In genomic region chr5:173781826-173782670, GRCh38 we compare ENCODE assay signal across 8 cellular contexts.
A peak's percentile ranks its signal among the peaks of the same experiment; 100 is the strongest.
DNase-seq lines count a peak whose midpoint lies in the region; ATAC-seq and TF ChIP-seq lines count a peak whose summit lies in the region.

No MANE protein-coding gene starts in this region.

- no peak for TF ChIP-seq CTCF in DND-41 (IDR thresholded peaks at IDR 0.05; ENCODE audit: borderline replicate concordance, extremely low read depth, low read length, poor library complexity, severe bottlenecking)
- TF ChIP-seq CTCF in OCI-LY1 (IDR thresholded peaks at IDR 0.05; ENCODE audit: low read length) = no peak

- no peak overlapping the region for H3K4me3 ChIP-seq in DND-41 (ENCODE audit: low read depth in 1 of 2, low read length in 2 of 2)
- H3K4me3 ChIP-seq in OCI-LY1 (ENCODE audit: low read depth, low read length, poor library complexity, severe bottlenecking) = no peak overlapping the region

- no peaks in the 10 kb centered on the region for H3K36me3 ChIP-seq in DND-41 (ENCODE audit: insufficient read depth, low read length)
- H3K36me3 ChIP-seq in OCI-LY1 (ENCODE audit: insufficient read depth, low read length) = no peaks in the 10 kb centered on the region

- no peak overlapping the region; the same call in 1 of the 2 replicates for H3K4me2 ChIP-seq in DND-41 (ENCODE audit: insufficient read depth, low read length)
- peak overlapping the region; percentile 7 for H3K4me2 ChIP-seq in OCI-LY1 (ENCODE audit: low read length)

- H3K9me3 ChIP-seq in DND-41 (ENCODE audit: insufficient read depth, low read length, severe bottlenecking) (no peaks in the 10 kb centered on the region), OCI-LY1 (ENCODE audit: low read length) (no peaks in the 10 kb centered on the region)

- no peaks in the 10 kb centered on the region for H3K36me3 Mint-ChIP-seq in natural killer cell treated with Interleukin-12 subunit alpha and Interleukin-12 subunit beta and Interleukin-15 and Interleukin-18, amount 100 ng/mL, for 72 hours

- H3K79me2 ChIP-seq in DND-41 (ENCODE audit: insufficient read depth, low read length) = no peaks in the 10 kb centered on the region
- H3K79me2 ChIP-seq in OCI-LY1 (ENCODE audit: insufficient read depth, low read length) = no peaks in the 10 kb centered on the region

- DNase-seq in DND-41 (peak; percentile 67), NCI-H1417 treated with DMSO at 0.1 percent for 48 hours (lab: John Stamatoyannopoulos, UW) (no peak)
- peak; percentile 55 for DNase-seq in activated T-cell treated with anti-CD3 and anti-CD28 coated beads, Interleukin-2, amount 50 U/mL, for 1 hour
- no peak for DNase-seq in natural killer cell treated with Interleukin-12 subunit alpha and Interleukin-12 subunit beta and Interleukin-15 and Interleukin-18, amount 100 ng/mL, for 72 hours (ENCODE audit: low spot score)
- DNase-seq in stimulated activated naive CD4-positive, alpha-beta T cell (lab: John Stamatoyannopoulos, UW) = peak in 5 of 6 experiments; percentile 3 to 60 (median 42)

- peak overlapping the region; percentile 69 for H3K27ac ChIP-seq in DND-41 (ENCODE audit: low read length)
- H3K27ac ChIP-seq in OCI-LY1 (ENCODE audit: low read depth, low read length, poor library complexity, severe bottlenecking) = peak overlapping the region; percentile 72

- peak; percentile 80 for ATAC-seq in DND-41 (ENCODE audit: insufficient read depth, low read depth)
- ATAC-seq in esophagus mucosa = peak; percentile 90
- ATAC-seq in natural killer cell treated with Interleukin-12 subunit alpha and Interleukin-12 subunit beta and Interleukin-15 and Interleukin-18, amount 100 ng/mL, for 72 hours = peak; percentile 66 to 68
- no peak for ATAC-seq in GM21528 (IDR thresholded peaks at IDR 0.05; ENCODE audit: low FRiP score, unreplicated experiment)

- H3K9me2 ChIP-seq in OCI-LY1 (ENCODE audit: low read depth, low read length) = no peaks in the 10 kb centered on the region

- peaks cover 4 to 13% of the 10 kb centered on the region in 2 donors for H3K27me3 Mint-ChIP-seq in natural killer cell treated with Interleukin-12 subunit alpha and Interleukin-12 subunit beta and Interleukin-15 and Interleukin-18, amount 100 ng/mL, for 72 hours

- 0 out of 2 replicates have a peak, but pooled peaks cover 4% of the 10 kb centered on the region for H3F3A ChIP-seq in OCI-LY1 (ENCODE audit: insufficient read depth, low read length)

- H3K9me3 Mint-ChIP-seq in natural killer cell treated with Interleukin-12 subunit alpha and Interleukin-12 subunit beta and Interleukin-15 and Interleukin-18, amount 100 ng/mL, for 72 hours = no peaks in the 10 kb centered on the region

- H3K4me3 Mint-ChIP-seq in natural killer cell treated with Interleukin-12 subunit alpha and Interleukin-12 subunit beta and Interleukin-15 and Interleukin-18, amount 100 ng/mL, for 72 hours = peak overlapping the region; percentile 49

- H3K4me1 Mint-ChIP-seq in natural killer cell treated with Interleukin-12 subunit alpha and Interleukin-12 subunit beta and Interleukin-15 and Interleukin-18, amount 100 ng/mL, for 72 hours (ENCODE audit: low read depth in 2 of 2) = peaks cover 8 to 21% of the 10 kb centered on the region in 2 donors

- H3K27me3 ChIP-seq in DND-41 (ENCODE audit: insufficient read depth, low read length, poor library complexity) (no peaks in the 10 kb centered on the region), OCI-LY1 (ENCODE audit: insufficient read depth, low read length) (no peaks in the 10 kb centered on the region)

- peak overlapping the region; percentile 28 to 71 for H3K27ac Mint-ChIP-seq in natural killer cell treated with Interleukin-12 subunit alpha and Interleukin-12 subunit beta and Interleukin-15 and Interleukin-18, amount 100 ng/mL, for 72 hours

- no peak overlapping the region; the same call in 1 of the 2 replicates for H3K9ac ChIP-seq in DND-41 (ENCODE audit: low read depth, low read length)
- H3K9ac ChIP-seq in OCI-LY1 (ENCODE audit: low read length) = peak overlapping the region; percentile 15; the same call in 1 of the 2 replicates

- peak overlapping the region; percentile 72 for H2AFZ ChIP-seq in DND-41 (ENCODE audit: low read depth, low read length)
- peak overlapping the region; percentile 43; the same call in 1 of the 2 replicates for H2AFZ ChIP-seq in OCI-LY1 (ENCODE audit: low read length)

- H4K20me1 ChIP-seq in DND-41 (ENCODE audit: insufficient read depth, low read length) = no peaks in the 10 kb centered on the region
- H4K20me1 ChIP-seq in OCI-LY1 (ENCODE audit: insufficient read depth, low read length) = no peaks in the 10 kb centered on the region

- peaks cover 15% of the 10 kb centered on the region for H3K4me1 ChIP-seq in DND-41 (ENCODE audit: insufficient read depth, low read length)
- peaks cover 95% of the 10 kb centered on the region for H3K4me1 ChIP-seq in OCI-LY1 (ENCODE audit: insufficient read depth, low read length, severe bottlenecking)

Comparison
In these comparisons a context has a peak if more than half of its experiments do, and no peak if none do; other contexts are left out.
1. DNase-seq: peak in DND-41 (single experiment), activated T-cell treated with anti-CD3 and anti-CD28 coated beads, Interleukin-2, amount 50 U/mL, for 1 hour (single experiment) and stimulated activated naive CD4-positive, alpha-beta T cell (5 of 6); none in natural killer cell treated with Interleukin-12 subunit alpha and Interleukin-12 subunit beta and Interleukin-15 and Interleukin-18, amount 100 ng/mL, for 72 hours (single experiment) and NCI-H1417 treated with DMSO at 0.1 percent for 48 hours (single experiment).